Comparison of ENCODE assay signal across 1 cellular context in the genomic region with DNA sequence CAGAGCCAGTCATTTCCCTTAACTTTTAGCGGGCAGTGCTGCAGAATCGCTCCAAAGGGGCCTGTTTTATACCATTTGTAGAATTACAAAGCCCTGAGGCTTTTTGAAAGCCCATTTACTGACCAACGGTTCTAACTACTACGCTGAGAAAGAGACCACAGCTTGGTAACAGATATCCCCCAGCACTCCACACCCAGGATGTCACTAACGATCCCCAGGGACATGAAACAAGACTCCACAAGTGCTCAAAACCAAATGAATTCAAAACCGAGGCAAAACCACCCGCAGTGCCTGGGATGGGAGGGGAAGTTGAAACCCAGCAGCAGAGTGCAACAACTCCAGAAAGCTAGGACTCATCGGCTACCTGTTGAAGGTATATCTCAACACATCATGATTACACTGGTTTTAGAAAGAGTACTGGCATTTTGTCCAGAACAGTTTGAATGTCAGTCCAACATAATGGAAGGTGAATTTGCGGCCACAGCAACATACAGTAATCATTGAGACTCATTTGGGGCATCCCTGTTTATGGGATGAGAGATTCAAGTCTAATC.
TF ChIP-seq lines count a peak whose summit lies in the region.

No MANE protein-coding gene starts in this region.

TF ChIP-seq in H1, 55 proteins besides CTCF, POLR2A, EP300 and RAD21 (continued from another document):
- TF ChIP-seq TAF7 (optimal IDR thresholded peaks at IDR 0.05; ENCODE audit: borderline replicate concordance, low read depth, low read length) (no peak), FOSL1 (IDR thresholded peaks at IDR 0.05; ENCODE audit: insufficient read depth, low read depth, low read length) (no peak), SRF (IDR thresholded peaks at IDR 0.05; ENCODE audit: low read depth, low read length) (no peak), SP4 (IDR thresholded peaks at IDR 0.05; ENCODE audit: low read length) (no peak), SIX5 (IDR thresholded peaks at IDR 0.05; ENCODE audit: low read depth, low read length) (no peak), TBP (IDR thresholded peaks at IDR 0.05; ENCODE audit: low read depth, low read length) (no peak), CBX5 (IDR thresholded peaks at IDR 0.05; ENCODE audit: low read depth, low read length) (no peak), CHD2 (IDR thresholded peaks at IDR 0.05; ENCODE audit: low read length) (no peak), SIN3A (conservative IDR thresholded peaks at IDR 0.05 in 1 of 2, IDR thresholded peaks at IDR 0.05 in 1 of 2; ENCODE audit: low read depth in 1 of 2, low read length in 2 of 2) (no peak)
